In genomic region chr9:18920141-18920611, GRCh38 we compare ENCODE assay signal across 24 cellular contexts.
"Had no signal": no experiment of that assay in that cellular context is flagged by ENCODE, and none has a peak within 500 bp of the region (broad histone marks: within the 10 kb centered on the region; RNA-seq: fewer than 3 reads in every experiment).

No MANE protein-coding gene starts in this region.

- H3K9me3 Mint-ChIP-seq: activated CD4-positive, alpha-beta T cell treated with anti-CD3 and anti-CD28 coated beads, Interleukin-2, amount 10 ng/mL, durations not matched to agents 7 days and 5 days; activated T-cell treated with anti-CD3 and anti-CD28 coated beads, Interleukin-2, amount 50 U/mL, for 72 hours; naive thymus-derived CD4-positive, alpha-beta T cell; stimulated activated naive CD8-positive, alpha-beta T cell treated with anti-CD3 and anti-CD28 coated beads, Interleukin-15, amount 100 ng/mL, for 72 hours had no signal

- H3K9me3 ChIP-seq: body of pancreas, colonic mucosa, gastrocnemius medialis, heart right ventricle, neutrophil, spleen, thoracic aorta, upper lobe of right lung had no signal

- DNase-seq: activated CD4-positive, alpha-beta T cell treated with anti-CD3 and anti-CD28 coated beads, Interleukin-2, amount 10 ng/mL, durations not matched to agents 7 days and 5 days; activated CD4-positive, CD25-positive, alpha-beta regulatory T cell; activated CD8-positive, alpha-beta memory T cell treated with anti-CD3 and anti-CD28 coated beads, Interleukin-2, amount 50 U/mL, for 48 hours; activated gamma-delta T cell; activated T-cell treated with anti-CD3 and anti-CD28 coated beads, Interleukin-2, amount 50 U/mL, for 72 hours; amygdala; body of pancreas; central memory CD4-positive, alpha-beta T cell; colonic mucosa; gastrocnemius medialis; heart right ventricle; naive thymus-derived CD4-positive, alpha-beta T cell; right cardiac atrium; spleen; stimulated activated naive CD8-positive, alpha-beta T cell treated with anti-CD3 and anti-CD28 coated beads, Interleukin-15, amount 100 ng/mL, for 72 hours; T-helper 2 cell; upper lobe of right lung had no signal

- H3K36me3 Mint-ChIP-seq: activated naive CD8-positive, alpha-beta T cell; naive thymus-derived CD4-positive, alpha-beta T cell had no signal

- H3K4me3 ChIP-seq: body of pancreas, colonic mucosa, gastrocnemius medialis, heart right ventricle, spleen, thoracic aorta, upper lobe of right lung had no signal

- ATAC-seq: activated T-cell treated with anti-CD3 and anti-CD28 coated beads, Interleukin-2, amount 50 U/mL, for 72 hours; body of pancreas; gastrocnemius medialis; heart right ventricle; left lobe of liver; naive thymus-derived CD4-positive, alpha-beta T cell; right cardiac atrium; stimulated activated naive CD8-positive, alpha-beta T cell treated with anti-CD3 and anti-CD28 coated beads, Interleukin-15, amount 100 ng/mL, for 72 hours; upper lobe of right lung had no signal

- H3K4me3 Mint-ChIP-seq: activated CD4-positive, alpha-beta T cell treated with anti-CD3 and anti-CD28 coated beads, Interleukin-2, amount 10 ng/mL, durations not matched to agents 7 days and 5 days; activated naive CD8-positive, alpha-beta T cell; activated T-cell treated with anti-CD3 and anti-CD28 coated beads, Interleukin-2, amount 50 U/mL, for 72 hours; naive thymus-derived CD4-positive, alpha-beta T cell; stimulated activated naive CD8-positive, alpha-beta T cell treated with anti-CD3 and anti-CD28 coated beads, Interleukin-15, amount 100 ng/mL, for 72 hours had no signal

- H3K4me1 Mint-ChIP-seq: activated CD4-positive, alpha-beta T cell treated with anti-CD3 and anti-CD28 coated beads, Interleukin-2, amount 10 ng/mL, durations not matched to agents 7 days and 5 days; naive thymus-derived CD4-positive, alpha-beta T cell; stimulated activated naive CD8-positive, alpha-beta T cell treated with anti-CD3 and anti-CD28 coated beads, Interleukin-15, amount 100 ng/mL, for 72 hours had no signal

- H3K27ac Mint-ChIP-seq: activated CD4-positive, alpha-beta T cell treated with anti-CD3 and anti-CD28 coated beads, Interleukin-2, amount 10 ng/mL, durations not matched to agents 7 days and 5 days; activated naive CD8-positive, alpha-beta T cell; activated T-cell treated with anti-CD3 and anti-CD28 coated beads, Interleukin-2, amount 50 U/mL, for 72 hours; naive thymus-derived CD4-positive, alpha-beta T cell; progenitor cell of endocrine pancreas; stimulated activated naive CD8-positive, alpha-beta T cell treated with anti-CD3 and anti-CD28 coated beads, Interleukin-15, amount 100 ng/mL, for 72 hours had no signal

- H3K4me1 ChIP-seq: body of pancreas, colonic mucosa, spleen, upper lobe of right lung had no signal

- H3K27me3 ChIP-seq: body of pancreas, colonic mucosa, gastrocnemius medialis, heart right ventricle, neutrophil, spleen, upper lobe of right lung had no signal

- H3K27ac ChIP-seq: body of pancreas, colonic mucosa, gastrocnemius medialis, heart right ventricle, neutrophil, spleen, thoracic aorta, upper lobe of right lung had no signal

- FAIRE-seq: endometrium, TTC549 had no signal

- H3K36me3 ChIP-seq: colonic mucosa, gastrocnemius medialis, heart right ventricle, neutrophil, spleen, thoracic aorta, upper lobe of right lung had no signal
